ENCODE assay signal across 11 cellular contexts in genomic region chr2:28736034-28736433, GRCh38. TPM values are rescaled to one million over a fixed set of nuclear protein-coding genes. Genes with fewer than 3 reads are reported as not detected.
DNase-seq lines count a peak whose midpoint lies in the region; ATAC-seq and TF ChIP-seq lines count a peak whose summit lies in the region.
"Had no signal": no experiment of that assay in that cellular context is flagged by ENCODE, and none has a peak within 500 bp of the region (broad histone marks: within the 10 kb centered on the region; RNA-seq: fewer than 3 reads in every experiment).

No MANE protein-coding gene starts in this region.

- no peak overlapping the region for H3K4me3 ChIP-seq in BE2C (ENCODE audit: low read depth, low read length)

- H3K4me3 Mint-ChIP-seq in MCF 10A (ENCODE audit: unreplicated experiment) (no peak overlapping the region), Calu3 (ENCODE audit: low read depth, unreplicated experiment) (no peak overlapping the region)
- H3K4me3 Mint-ChIP-seq: activated naive CD4-positive, alpha-beta T cell treated with anti-CD3 and anti-CD28 coated beads, Interleukin-2, amount 50 U/mL, for 24 hours had no signal

- H3K27ac Mint-ChIP-seq in MCF 10A (ENCODE audit: low read depth, unreplicated experiment): no peak overlapping the region
- no peak overlapping the region for H3K27ac Mint-ChIP-seq in Calu3 (ENCODE audit: unreplicated experiment)
- H3K27ac Mint-ChIP-seq: activated naive CD4-positive, alpha-beta T cell treated with anti-CD3 and anti-CD28 coated beads, Interleukin-2, amount 50 U/mL, for 24 hours had no signal

- ATAC-seq in stimulated activated naive CD8-positive, alpha-beta T cell treated with anti-CD3 and anti-CD28 coated beads, Interleukin-15, Interleukin-2, amounts not matched to agents 100 U/mL and 50 U/mL, for 24 hours: no peak

- CTCF ChIA-PET in MCF 10A (lab: Yijun Ruan, JAX) (interaction anchor here (0.7 to 0.8 kb wide), 4 partner anchors 20 to 1878 kb away, joined by 3 to 4 read pairs (median 3); no protein-coding TSS in a partner anchor), Calu3 (lab: Charles Lee) (no interaction called here)

- intact Hi-C loops in MCF 10A (cut with micrococcal nuclease): no loop called here
- intact Hi-C loops in Calu3 (cut with micrococcal nuclease; ENCODE audit: unreplicated experiment): no loop called here

- H3K9me3 ChIP-seq in BE2C: no peaks in the 10 kb centered on the region

- DNase-seq in M059J (ENCODE audit: low read depth): peak; percentile 77
- peak; percentile 78 for DNase-seq in MCF 10A (ENCODE audit: unreplicated experiment)
- peak in 34 of 51 donors; percentile 7 to 81 (median 37) for DNase-seq in hypothalamus (lab: John Stamatoyannopoulos, UW)
- peak; percentile 43 for DNase-seq in stromal cell of bone marrow (ENCODE audit: low read depth)
- DNase-seq in Calu3: no peak
- no peak for DNase-seq in BE2C
- DNase-seq in NCI-H82 (lab: John Stamatoyannopoulos, UW): no peak
- DNase-seq in stimulated activated naive CD8-positive, alpha-beta T cell treated with anti-CD3 and anti-CD28 coated beads, Interleukin-15, Interleukin-2, amounts not matched to agents 100 U/mL and 50 U/mL, for 24 hours: no peak
- DNase-seq: KG1, SW 1271 had no signal

- H3K4me1 ChIP-seq in BE2C: no peaks in the 10 kb centered on the region

- H3K9me3 Mint-ChIP-seq in MCF 10A (ENCODE audit: unreplicated experiment) (peaks cover 7% of the 10 kb centered on the region), Calu3 (ENCODE audit: low read depth, unreplicated experiment) (peaks cover 5% of the 10 kb centered on the region)

- no TSS peak for BruUV-seq in MCF 10A (replicated peaks; lab: Mats Ljungman, UMichigan)
- no TSS peak for BruUV-seq in Calu3 (replicated peaks; lab: Mats Ljungman, UMichigan)

- H3K27me3 Mint-ChIP-seq in MCF 10A (ENCODE audit: insufficient read depth, unreplicated experiment): no peaks in the 10 kb centered on the region
- H3K27me3 Mint-ChIP-seq in Calu3 (ENCODE audit: unreplicated experiment): no peaks in the 10 kb centered on the region
- H3K27me3 Mint-ChIP-seq: activated naive CD4-positive, alpha-beta T cell treated with anti-CD3 and anti-CD28 coated beads, Interleukin-2, amount 50 U/mL, for 24 hours had no signal

- H3K4me1 Mint-ChIP-seq in MCF 10A (ENCODE audit: insufficient read depth, unreplicated experiment): no peaks in the 10 kb centered on the region
- no peaks in the 10 kb centered on the region for H3K4me1 Mint-ChIP-seq in Calu3 (ENCODE audit: low read depth, unreplicated experiment)

- peaks cover 5% of the 10 kb centered on the region for H3K36me3 Mint-ChIP-seq in MCF 10A (ENCODE audit: insufficient read depth, unreplicated experiment)
- no peaks in the 10 kb centered on the region for H3K36me3 Mint-ChIP-seq in Calu3 (ENCODE audit: insufficient read depth, unreplicated experiment)
- H3K36me3 Mint-ChIP-seq: activated naive CD4-positive, alpha-beta T cell treated with anti-CD3 and anti-CD28 coated beads, Interleukin-2, amount 50 U/mL, for 24 hours had no signal

- POLR2A ChIA-PET in MCF 10A (lab: Yijun Ruan, JAX): interaction anchor here (0.6 to 1.7 kb wide), 9 partner anchors 10 to 169 kb away, joined by 3 to 13 read pairs (median 4); partner anchors contain the start of gene PPP1CB

- no peaks in the 10 kb centered on the region for H3K36me3 ChIP-seq in BE2C

- TF ChIP-seq CTCF in MCF 10A (IDR thresholded peaks at IDR 0.05; ENCODE audit: unreplicated experiment) (no peak), Calu3 (IDR thresholded peaks at IDR 0.05; ENCODE audit: unreplicated experiment) (no peak), BE2C (IDR thresholded peaks at IDR 0.05; ENCODE audit: low read depth, low read length) (no peak)

- no peaks in the 10 kb centered on the region for H3K27me3 ChIP-seq in BE2C

RNA-seq across cellular contexts. Expression of gene PPP1CB, which starts 15.6 kb away (rescaled TPM):
- 113 and 163 TPM in 2 replicates for total RNA-seq in M059J (2014; rRNA removed; shearing (Covaris generic))
- total RNA-seq in MCF 10A (2022) (244 and 269 TPM in 2 replicates), Calu3 (2022) (218 and 235 TPM in 2 replicates)
- 91.1 TPM for polyA plus RNA-seq in BE2C (2012; ENCODE audit: insufficient read depth, insufficient read length, low read depth)

Comparison
In these comparisons a context has a peak if more than half of its experiments do, and no peak if none do; other contexts are left out.
1. DNase-seq: peak in M059J (single experiment), MCF 10A (single experiment), hypothalamus (34 of 51) and stromal cell of bone marrow (single experiment); none in Calu3 (single experiment), BE2C (single experiment), NCI-H82 (single experiment) and stimulated activated naive CD8-positive, alpha-beta T cell treated with anti-CD3 and anti-CD28 coated beads, Interleukin-15, Interleukin-2, amounts not matched to agents 100 U/mL and 50 U/mL, for 24 hours (single experiment).